15 cellular contexts compared by ENCODE assay signal in genomic region chr10:96325719-96326373, GRCh38. TPM values are rescaled to one million over a fixed set of nuclear protein-coding genes. Genes with fewer than 3 reads are reported as not detected.
DNase-seq lines count a peak whose midpoint lies in the region; ATAC-seq, FAIRE-seq and TF ChIP-seq lines count a peak whose summit lies in the region.
"Had no signal": no experiment of that assay in that cellular context is flagged by ENCODE, and none has a peak within 500 bp of the region (broad histone marks: within the 10 kb centered on the region; RNA-seq: fewer than 3 reads in every experiment).

No MANE protein-coding gene starts in this region.

- no peak for DNase-seq in GM12892 (ENCODE audit: insufficient read length)
- DNase-seq in GM19238 (ENCODE audit: insufficient read length, low spot score) = peak; percentile 23
- no peak for DNase-seq in stimulated activated CD8-positive, alpha-beta memory T cell treated with anti-CD3 and anti-CD28 coated beads, Interleukin-4, amount 100 ng/mL, for 48 hours
- no peak for DNase-seq in HuH-7 (ENCODE audit: low spot score)
- no peak for DNase-seq in brain microvascular endothelial cell
- DNase-seq in NCI-H2081 (lab: John Stamatoyannopoulos, UW) = no peak
- DNase-seq: foreskin fibroblast, IMR-90, NCI-H2029, testis had no signal

- ATAC-seq in HG02588 (IDR thresholded peaks at IDR 0.05; ENCODE audit: unreplicated experiment) (peak; percentile 94), HG03354 (IDR thresholded peaks at IDR 0.05; ENCODE audit: poor library complexity, severe bottlenecking, unreplicated experiment) (peak; percentile 95)

- no peak for TF ChIP-seq CTCF in brain microvascular endothelial cell (IDR thresholded peaks at IDR 0.05; ENCODE audit: low read depth, low read length, missing control alignments)

- FAIRE-seq in GM12892 (lab: Jason Lieb, UNC) = peak; percentile 95
- FAIRE-seq: colon had no signal

- H3K27me3 ChIP-seq in brain microvascular endothelial cell (replicated peaks) = no peaks in the 10 kb centered on the region
- H3K27me3 ChIP-seq: BLaER1 treated with 17β-estradiol and CSF1 and Interleukin-3, amounts not matched to agents 10 nM and 100 nM; testis had no signal

- in situ Hi-C loops in brain microvascular endothelial cell (cut with HindIII; ENCODE audit: low pct_ligation_motif_present, low sequenced_read_pairs) = no loop called here

- H3K27ac ChIP-seq in brain microvascular endothelial cell = no peak overlapping the region
- H3K27ac ChIP-seq: testis had no signal

- no peak for TF ChIP-seq POLR2A in GM12892 (IDR thresholded peaks at IDR 0.05; ENCODE audit: low read depth, low read length)

- no peak overlapping the region for H3K4me3 ChIP-seq in brain microvascular endothelial cell (ENCODE audit: low read depth, low read length)
- H3K4me3 ChIP-seq: BLaER1 treated with 17β-estradiol and CSF1 and Interleukin-3, amounts not matched to agents 10 nM and 100 nM; testis had no signal

- H3K36me3 ChIP-seq in brain microvascular endothelial cell (replicated peaks) = no peaks in the 10 kb centered on the region

RNA-seq across cellular contexts. Expression of gene DNTT, which starts 21.6 kb away (rescaled TPM):
- not detected for polyA plus RNA-seq in GM12892 (2012; ENCODE audit: missing spikeins)
- polyA plus RNA-seq: IMR-90, liver had no signal

RNA-seq across cellular contexts. Expression of gene OPALIN, which starts 33.0 kb away (rescaled TPM):
- polyA plus RNA-seq in GM12892 (2012; ENCODE audit: missing spikeins) = 0.08 TPM
- polyA plus RNA-seq: IMR-90, liver had no signal

RNA-seq across cellular contexts. Expression of gene BLNK, which starts 54.5 kb away (rescaled TPM):
- 106 TPM for polyA plus RNA-seq in GM12892 (2012; ENCODE audit: missing spikeins)
- polyA plus RNA-seq: IMR-90 had no signal
